Comparison of ENCODE assay signal across 1 cellular context in the genomic region with DNA sequence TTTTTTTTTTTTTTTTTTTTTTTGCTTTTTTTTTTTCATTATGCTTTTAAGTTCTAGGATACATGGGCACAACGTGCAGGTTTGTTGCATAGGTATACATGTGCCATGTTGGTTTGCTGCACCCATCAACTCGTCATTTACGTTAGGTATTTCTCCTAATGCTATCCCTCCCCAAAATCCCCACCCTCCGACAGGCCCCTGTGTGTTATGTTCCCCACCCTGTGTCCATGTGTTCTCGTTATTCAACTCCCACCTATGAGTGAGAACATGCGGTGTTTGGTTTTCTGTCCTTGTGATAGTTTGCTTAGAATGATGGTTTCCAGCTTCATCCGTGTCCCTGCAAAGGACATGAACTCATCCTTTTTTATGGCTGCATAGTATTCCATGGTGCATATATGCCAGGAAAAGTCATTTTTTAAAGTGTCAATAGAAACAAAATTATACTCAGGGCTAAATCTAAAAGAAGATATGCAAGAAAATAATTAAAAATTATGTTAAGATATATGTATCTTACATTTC.
TF ChIP-seq lines count a peak whose summit lies in the region.

No MANE protein-coding gene starts in this region.

TF ChIP-seq in K562, 482 proteins besides CTCF, POLR2A, EP300 and RAD21:
- TF ChIP-seq HDAC1 (IDR thresholded peaks at IDR 0.05) (0 out of 4 replicates have a peak, but pooled peaks of 1 of the 2 experiments have one; percentile 28), BCOR (IDR thresholded peaks at IDR 0.05) (peak; percentile 73; the same call in 1 of the 2 replicates), KDM1A (IDR thresholded peaks at IDR 0.05) (peak; percentile 22 to 55; a peak in 1 of 4 replicates), RBM25 (IDR thresholded peaks at IDR 0.05; ENCODE audit: low read depth, low read length, severe bottlenecking) (peak; percentile 24), SMARCA5 (IDR thresholded peaks at IDR 0.05) (0 out of 2 replicates have a peak, but pooled peaks have one; percentile 37), ZNF146 (CRISPR knock-in tag; IDR thresholded peaks at IDR 0.05; ENCODE audit: unreplicated experiment) (peak; percentile 93)
- TF ChIP-seq, protein P1, sequence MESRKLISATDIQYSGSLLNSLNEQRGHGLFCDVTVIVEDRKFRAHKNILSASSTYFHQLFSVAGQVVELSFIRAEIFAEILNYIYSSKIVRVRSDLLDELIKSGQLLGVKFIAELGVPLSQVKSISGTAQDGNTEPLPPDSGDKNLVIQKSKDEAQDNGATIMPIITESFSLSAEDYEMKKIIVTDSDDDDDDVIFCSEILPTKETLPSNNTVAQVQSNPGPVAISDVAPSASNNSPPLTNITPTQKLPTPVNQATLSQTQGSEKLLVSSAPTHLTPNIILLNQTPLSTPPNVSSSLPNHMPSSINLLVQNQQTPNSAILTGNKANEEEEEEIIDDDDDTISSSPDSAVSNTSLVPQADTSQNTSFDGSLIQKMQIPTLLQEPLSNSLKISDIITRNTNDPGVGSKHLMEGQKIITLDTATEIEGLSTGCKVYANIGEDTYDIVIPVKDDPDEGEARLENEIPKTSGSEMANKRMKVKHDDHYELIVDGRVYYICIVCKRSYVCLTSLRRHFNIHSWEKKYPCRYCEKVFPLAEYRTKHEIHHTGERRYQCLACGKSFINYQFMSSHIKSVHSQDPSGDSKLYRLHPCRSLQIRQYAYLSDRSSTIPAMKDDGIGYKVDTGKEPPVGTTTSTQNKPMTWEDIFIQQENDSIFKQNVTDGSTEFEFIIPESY (CRISPR knock-in tag; IDR thresholded peaks at IDR 0.05): 0 out of 2 replicates have a peak, but pooled peaks have one; percentile 16
